1 cellular context compared by ENCODE assay signal in the genomic region with DNA sequence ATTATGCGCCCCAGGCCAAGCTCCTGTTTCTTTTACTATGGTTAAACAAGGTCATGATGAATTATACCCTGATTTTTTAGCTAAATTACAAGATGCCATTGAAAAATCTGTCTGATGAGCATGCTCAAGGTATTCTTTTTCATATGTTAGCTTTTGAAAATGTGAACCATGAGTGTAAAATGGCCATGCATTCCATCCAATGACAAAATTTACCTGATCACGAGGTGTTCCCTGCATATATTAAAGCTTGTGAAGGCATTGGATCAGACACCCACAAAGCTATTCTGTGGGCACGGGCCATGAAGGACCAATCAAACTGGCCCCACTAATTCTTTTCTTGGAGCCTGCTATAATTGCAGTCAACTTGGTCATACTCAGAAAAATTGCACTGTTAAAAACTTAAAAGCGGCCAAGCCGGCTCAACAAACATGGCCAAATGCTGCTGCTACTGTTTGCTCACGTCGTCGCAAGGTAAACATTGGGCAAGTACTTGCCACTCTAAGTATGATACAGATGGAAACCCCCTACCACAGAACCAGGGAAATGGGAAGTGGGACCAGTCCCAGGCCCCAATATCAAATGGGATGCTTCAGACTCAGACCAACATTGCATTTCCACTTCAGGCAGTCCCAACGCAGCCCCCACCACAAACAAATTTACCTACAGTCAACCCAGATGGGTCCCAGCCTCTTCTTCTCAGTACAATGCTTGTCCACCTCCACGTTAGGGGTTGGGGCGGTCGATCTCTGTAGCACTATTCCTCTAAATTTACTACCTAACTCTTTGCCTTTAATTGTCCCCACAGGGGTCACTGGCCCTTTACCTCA.
TF ChIP-seq lines count a peak whose summit lies in the region.
"Not testable (repeated sequence)": the region's sequence is repeated elsewhere in the genome, so short reads cannot be mapped to it uniquely, and the experiment has no call there.

No MANE protein-coding gene starts in this region.

TF ChIP-seq in HepG2, 621 proteins besides CTCF, POLR2A, EP300 and RAD21 (continued from another document and continues in another):
- TF ChIP-seq TAF1 (CRISPR knock-in tag; IDR thresholded peaks at IDR 0.05) (peak; percentile 27; the same call in 1 of the 2 replicates), HOXA5 (CRISPR knock-in tag; IDR thresholded peaks at IDR 0.05) (peak; percentile 72), CEBPG (CRISPR knock-in tag; IDR thresholded peaks at IDR 0.05) (peak; percentile 94), ZBTB7A (CRISPR knock-in tag; IDR thresholded peaks at IDR 0.05) (peak; percentile 99), PHF21A (CRISPR knock-in tag; IDR thresholded peaks at IDR 0.05) (peak; percentile 98), ZBTB39 (CRISPR knock-in tag; IDR thresholded peaks at IDR 0.05) (peak; percentile 90; the same call in 1 of the 2 replicates), CBX5 (CRISPR knock-in tag; IDR thresholded peaks at IDR 0.05; ENCODE audit: borderline replicate concordance) (peak; percentile 89; the same call in 1 of the 2 replicates), SKI (IDR thresholded peaks at IDR 0.05; ENCODE audit: partially characterized antibody) (peak; percentile 38), ZSCAN9 (CRISPR knock-in tag; IDR thresholded peaks at IDR 0.05; ENCODE audit: borderline replicate concordance) (peak; percentile 76), ZNF350 (CRISPR knock-in tag; IDR thresholded peaks at IDR 0.05; ENCODE audit: borderline replicate concordance, low read depth) (peak; percentile 49; the same call in 1 of the 2 replicates), ZNF609 (CRISPR knock-in tag; IDR thresholded peaks at IDR 0.05; ENCODE audit: borderline replicate concordance) (peak; percentile 95), ARID5B (CRISPR knock-in tag; IDR thresholded peaks at IDR 0.05) (peak; percentile 98), TCF7L2 (IDR thresholded peaks at IDR 0.05; ENCODE audit: low read depth, low read length) (peak; percentile 41; the same call in 1 of the 2 replicates), SP1 (CRISPR knock-in tag; IDR thresholded peaks at IDR 0.05) (0 out of 2 replicates have a peak, but pooled peaks have one; percentile 36), ATF1 (CRISPR knock-in tag; IDR thresholded peaks at IDR 0.05) (peak; percentile 73), KDM3A (CRISPR knock-in tag; IDR thresholded peaks at IDR 0.05; ENCODE audit: low read depth) (peak; percentile 84; the same call in 1 of the 2 replicates), ZNF644 (CRISPR knock-in tag; IDR thresholded peaks at IDR 0.05; ENCODE audit: low read depth) (peak; percentile 92), ZNF317 (CRISPR knock-in tag; IDR thresholded peaks at IDR 0.05) (peak; percentile 79), ZNF792 (CRISPR knock-in tag; IDR thresholded peaks at IDR 0.05) (peak; percentile 84; the same call in 1 of the 2 replicates), SPEN (CRISPR knock-in tag; IDR thresholded peaks at IDR 0.05; ENCODE audit: low read depth) (0 out of 2 replicates have a peak, but pooled peaks have one; percentile 53), NCOR1 (IDR thresholded peaks at IDR 0.05; ENCODE audit: borderline replicate concordance, low read length) (peak; percentile 54; the same call in 1 of the 2 replicates), RARA (CRISPR knock-in tag; IDR thresholded peaks at IDR 0.05) (peak; percentile 85), NFYB (CRISPR knock-in tag; IDR thresholded peaks at IDR 0.05) (peak; percentile 50), ZNF281 (CRISPR knock-in tag; IDR thresholded peaks at IDR 0.05; ENCODE audit: borderline replicate concordance) (peak; percentile 73; the same call in 1 of the 2 replicates), TBX2 (CRISPR knock-in tag; IDR thresholded peaks at IDR 0.05; ENCODE audit: borderline replicate concordance) (peak; percentile 98), NFKBIZ (CRISPR knock-in tag; IDR thresholded peaks at IDR 0.05) (peak; percentile 66; the same call in 1 of the 2 replicates), ASH2L (IDR thresholded peaks at IDR 0.05; ENCODE audit: insufficient read length, low read depth, low read length) (peak; percentile 52), ZFY (CRISPR knock-in tag; IDR thresholded peaks at IDR 0.05) (peak; percentile 34; the same call in 1 of the 2 replicates), CHD4 (IDR thresholded peaks at IDR 0.05; ENCODE audit: borderline replicate concordance, low read length) (peak; percentile 70; the same call in 1 of the 2 replicates), ZNF230 (CRISPR knock-in tag; IDR thresholded peaks at IDR 0.05) (peak; percentile 67; the same call in 1 of the 2 replicates), HDAC2 (CRISPR knock-in tag; IDR thresholded peaks at IDR 0.05) (peak; percentile 98), MXI1 (IDR thresholded peaks at IDR 0.05; ENCODE audit: borderline replicate concordance, low read depth, low read length) (peak; percentile 16; the same call in 1 of the 3 replicates), MYC (CRISPR knock-in tag; IDR thresholded peaks at IDR 0.05; ENCODE audit: borderline replicate concordance) (peak; percentile 34; the same call in 1 of the 2 replicates), MTA1 (CRISPR knock-in tag; IDR thresholded peaks at IDR 0.05; ENCODE audit: borderline replicate concordance) (peak; percentile 68; the same call in 1 of the 2 replicates), SOX5 (CRISPR knock-in tag; IDR thresholded peaks at IDR 0.05; ENCODE audit: borderline replicate concordance) (peak; percentile 93; the same call in 1 of the 2 replicates)
- TF ChIP-seq SP1 (IDR thresholded peaks at IDR 0.05), result not testable (repeated sequence)
- TF ChIP-seq, protein P1, sequence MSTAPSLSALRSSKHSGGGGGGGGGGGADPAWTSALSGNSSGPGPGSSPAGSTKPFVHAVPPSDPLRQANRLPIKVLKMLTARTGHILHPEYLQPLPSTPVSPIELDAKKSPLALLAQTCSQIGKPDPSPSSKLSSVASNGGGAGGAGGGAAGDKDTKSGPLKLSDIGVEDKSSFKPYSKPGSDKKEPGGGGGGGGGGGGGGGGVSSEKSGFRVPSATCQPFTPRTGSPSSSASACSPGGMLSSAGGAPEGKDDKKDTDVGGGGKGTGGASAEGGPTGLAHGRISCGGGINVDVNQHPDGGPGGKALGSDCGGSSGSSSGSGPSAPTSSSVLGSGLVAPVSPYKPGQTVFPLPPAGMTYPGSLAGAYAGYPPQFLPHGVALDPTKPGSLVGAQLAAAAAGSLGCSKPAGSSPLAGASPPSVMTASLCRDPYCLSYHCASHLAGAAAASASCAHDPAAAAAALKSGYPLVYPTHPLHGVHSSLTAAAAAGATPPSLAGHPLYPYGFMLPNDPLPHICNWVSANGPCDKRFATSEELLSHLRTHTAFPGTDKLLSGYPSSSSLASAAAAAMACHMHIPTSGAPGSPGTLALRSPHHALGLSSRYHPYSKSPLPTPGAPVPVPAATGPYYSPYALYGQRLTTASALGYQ (CRISPR knock-in tag; IDR thresholded peaks at IDR 0.05), result peak; percentile 85
- TF ChIP-seq, protein P2, sequence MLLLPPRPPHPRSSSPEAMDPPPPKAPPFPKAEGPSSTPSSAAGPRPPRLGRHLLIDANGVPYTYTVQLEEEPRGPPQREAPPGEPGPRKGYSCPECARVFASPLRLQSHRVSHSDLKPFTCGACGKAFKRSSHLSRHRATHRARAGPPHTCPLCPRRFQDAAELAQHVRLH (CRISPR knock-in tag; IDR thresholded peaks at IDR 0.05; ENCODE audit: borderline replicate concordance, low read depth), result peak; percentile 68; the same call in 1 of the 2 replicates
- TF ChIP-seq, protein P3, sequence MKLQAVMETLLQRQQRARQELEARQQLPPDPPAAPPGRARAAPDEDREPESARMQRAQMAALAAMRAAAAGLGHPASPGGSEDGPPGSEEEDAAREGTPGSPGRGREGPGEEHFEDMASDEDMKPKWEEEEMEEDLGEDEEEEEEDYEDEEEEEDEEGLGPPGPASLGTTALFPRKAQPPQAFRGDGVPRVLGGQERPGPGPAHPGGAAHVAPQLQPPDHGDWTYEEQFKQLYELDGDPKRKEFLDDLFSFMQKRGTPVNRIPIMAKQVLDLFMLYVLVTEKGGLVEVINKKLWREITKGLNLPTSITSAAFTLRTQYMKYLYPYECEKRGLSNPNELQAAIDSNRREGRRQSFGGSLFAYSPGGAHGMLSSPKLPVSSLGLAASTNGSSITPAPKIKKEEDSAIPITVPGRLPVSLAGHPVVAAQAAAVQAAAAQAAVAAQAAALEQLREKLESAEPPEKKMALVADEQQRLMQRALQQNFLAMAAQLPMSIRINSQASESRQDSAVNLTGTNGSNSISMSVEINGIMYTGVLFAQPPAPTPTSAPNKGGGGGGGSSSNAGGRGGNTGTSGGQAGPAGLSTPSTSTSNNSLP (IDR thresholded peaks at IDR 0.05; ENCODE audit: low read depth, low read length), result peak; percentile 72; the same call in 1 of the 2 replicates
